In the genomic region with DNA sequence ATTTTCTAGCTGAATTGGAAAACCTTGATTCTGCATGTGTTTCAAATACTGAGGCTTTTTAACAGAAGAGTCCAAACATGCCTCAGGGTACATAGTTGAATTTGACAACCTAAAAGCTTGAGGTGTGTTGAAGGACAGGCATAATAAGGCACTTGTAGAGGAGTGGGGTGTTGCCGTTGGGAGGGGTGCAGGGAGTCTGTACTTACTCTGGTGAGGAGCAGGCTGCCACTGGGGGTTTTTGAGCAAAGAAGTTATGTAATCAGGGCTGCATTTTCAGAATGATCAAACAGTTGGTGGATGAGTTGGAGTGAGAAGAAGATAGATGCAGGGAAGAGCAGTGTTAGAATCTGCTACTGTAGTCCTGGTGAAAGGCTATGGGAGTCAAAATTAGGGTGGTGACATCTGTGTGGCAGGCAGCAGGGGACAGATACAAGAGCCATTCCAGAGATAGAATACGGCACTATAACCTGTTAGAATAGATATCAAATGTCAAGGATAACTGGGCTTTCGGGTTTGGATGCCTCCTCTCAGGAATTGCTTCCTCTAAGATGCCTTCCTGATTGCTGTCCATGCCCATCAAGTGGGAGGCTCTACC, we compare ENCODE assay signal across 24 cellular contexts.
DNase-seq lines count a peak whose midpoint lies in the region; ATAC-seq and TF ChIP-seq lines count a peak whose summit lies in the region.
"Had no signal": no experiment of that assay in that cellular context is flagged by ENCODE, and none has a peak within 500 bp of the region (broad histone marks: within the 10 kb centered on the region; RNA-seq: fewer than 3 reads in every experiment).

No MANE protein-coding gene starts in this region.

- peaks cover 6% of the 10 kb centered on the region for H3K4me1 Mint-ChIP-seq in activated T-cell treated with anti-CD3 and anti-CD28 coated beads, Interleukin-2, amount 50 U/mL, for 72 hours (ENCODE audit: low read depth)
- peaks cover 26% of the 10 kb centered on the region for H3K4me1 Mint-ChIP-seq in brain
- peaks cover 35% of the 10 kb centered on the region for H3K4me1 Mint-ChIP-seq in stimulated activated effector memory CD8-positive, alpha-beta T cell treated with anti-CD3 and anti-CD28 coated beads, Interleukin-12 subunit alpha, Interleukin-12 subunit beta, amount 100 ng/mL, for 72 hours

- H3K27ac ChIP-seq in lower lobe of right lung = no peak overlapping the region
- H3K27ac ChIP-seq: transverse colon had no signal

- TF ChIP-seq CTCF in brain (conservative IDR thresholded peaks at IDR 0.05) = no peak
- TF ChIP-seq CTCF in lower lobe of right lung (IDR thresholded peaks at IDR 0.05) = no peak

- intact Hi-C loops in lower lobe of right lung (cut with DNase I) = no loop called here

- peaks cover 23% of the 10 kb centered on the region for H3K36me3 ChIP-seq in lower lobe of right lung

- no peak overlapping the region for H3K4me3 Mint-ChIP-seq in activated T-cell treated with anti-CD3 and anti-CD28 coated beads, Interleukin-2, amount 50 U/mL, for 72 hours
- H3K4me3 Mint-ChIP-seq in brain = no peak overlapping the region
- H3K4me3 Mint-ChIP-seq in stimulated activated effector memory CD8-positive, alpha-beta T cell treated with anti-CD3 and anti-CD28 coated beads, Interleukin-12 subunit alpha, Interleukin-12 subunit beta, amount 100 ng/mL, for 72 hours = no peak overlapping the region
- H3K4me3 Mint-ChIP-seq: activated naive CD8-positive, alpha-beta T cell treated with anti-CD3 and anti-CD28 coated beads, Interleukin-2, amount 50 U/mL, for 24 hours; IgD-negative memory B cell; neural crest cell; T-helper 1 cell treated with Interleukin-12 subunit alpha and Interleukin-12 subunit beta and Interleukin-4 antibody, amounts not matched to agents 30 μg/mL and 1 μg/mL, for 36 hours had no signal

- no peaks in the 10 kb centered on the region for H3K27me3 Mint-ChIP-seq in activated T-cell treated with anti-CD3 and anti-CD28 coated beads, Interleukin-2, amount 50 U/mL, for 72 hours (ENCODE audit: low read depth)
- peaks cover 3% of the 10 kb centered on the region for H3K27me3 Mint-ChIP-seq in brain
- H3K27me3 Mint-ChIP-seq: activated naive CD8-positive, alpha-beta T cell treated with anti-CD3 and anti-CD28 coated beads, Interleukin-2, amount 50 U/mL, for 24 hours; IgD-negative memory B cell had no signal

- ATAC-seq in activated T-cell treated with anti-CD3 and anti-CD28 coated beads, Interleukin-2, amount 50 U/mL, for 72 hours (replicated peaks in 1 of 2) = no peak
- peak; percentile 54 to 61 for ATAC-seq in lower lobe of right lung
- ATAC-seq in stimulated activated effector memory CD8-positive, alpha-beta T cell treated with anti-CD3 and anti-CD28 coated beads, Interleukin-12 subunit alpha, Interleukin-12 subunit beta, amount 100 ng/mL, for 72 hours = no peak
- ATAC-seq in HG03342 (IDR thresholded peaks at IDR 0.05; ENCODE audit: unreplicated experiment) = no peak
- no peak for ATAC-seq in HG02798 (IDR thresholded peaks at IDR 0.05; ENCODE audit: poor library complexity, unreplicated experiment)
- no peak for ATAC-seq in HG03469 (IDR thresholded peaks at IDR 0.05; ENCODE audit: unreplicated experiment)
- ATAC-seq: A549; activated naive CD8-positive, alpha-beta T cell treated with anti-CD3 and anti-CD28 coated beads, Interleukin-2, amount 50 U/mL, for 24 hours had no signal

- peak overlapping the region; percentile 23 for H3K27ac Mint-ChIP-seq in activated T-cell treated with anti-CD3 and anti-CD28 coated beads, Interleukin-2, amount 50 U/mL, for 72 hours
- peak overlapping the region in 4 of 5 experiments; percentile 12 to 31 (median 26) for H3K27ac Mint-ChIP-seq in brain
- H3K27ac Mint-ChIP-seq in stimulated activated effector memory CD8-positive, alpha-beta T cell treated with anti-CD3 and anti-CD28 coated beads, Interleukin-12 subunit alpha, Interleukin-12 subunit beta, amount 100 ng/mL, for 72 hours = peak overlapping the region; percentile 18
- H3K27ac Mint-ChIP-seq: activated naive CD8-positive, alpha-beta T cell treated with anti-CD3 and anti-CD28 coated beads, Interleukin-2, amount 50 U/mL, for 24 hours; IgD-negative memory B cell; T-helper 1 cell treated with Interleukin-12 subunit alpha and Interleukin-12 subunit beta and Interleukin-4 antibody, amounts not matched to agents 30 μg/mL and 1 μg/mL, for 36 hours had no signal

- no peak for DNase-seq in activated T-cell treated with anti-CD3 and anti-CD28 coated beads, Interleukin-2, amount 50 U/mL, for 72 hours
- no peak for DNase-seq in activated T-cell treated with anti-CD3 and anti-CD28 coated beads, Interleukin-2, amount 50 U/mL, for 1 hour
- no peak for DNase-seq in lower lobe of right lung
- no peak for DNase-seq in stimulated activated effector memory CD8-positive, alpha-beta T cell treated with anti-CD3 and anti-CD28 coated beads, Interleukin-12 subunit alpha, Interleukin-12 subunit beta, amount 100 ng/mL, for 72 hours (ENCODE audit: low spot score in 2 of 2)
- DNase-seq: activated CD4-positive, CD25-positive, alpha-beta regulatory T cell; activated naive CD8-positive, alpha-beta T cell treated with anti-CD3 and anti-CD28 coated beads, Interleukin-2, amount 50 U/mL, for 24 hours; caudate nucleus; DMS79; GOT3; islet precursor cell; mesendoderm; MM.1S; NCI-H1930; NCI-H510A treated with DMSO at 0.1 percent for 48 hours; stimulated activated naive CD4-positive, alpha-beta T cell; transverse colon had no signal

- H3K36me3 Mint-ChIP-seq in activated T-cell treated with anti-CD3 and anti-CD28 coated beads, Interleukin-2, amount 50 U/mL, for 72 hours (ENCODE audit: insufficient read depth in 2 of 2) = no peaks in the 10 kb centered on the region
- H3K36me3 Mint-ChIP-seq in brain = peaks cover 43% of the 10 kb centered on the region
- H3K36me3 Mint-ChIP-seq in stimulated activated effector memory CD8-positive, alpha-beta T cell treated with anti-CD3 and anti-CD28 coated beads, Interleukin-12 subunit alpha, Interleukin-12 subunit beta, amount 100 ng/mL, for 72 hours = peaks cover 25% of the 10 kb centered on the region

- H3K9me3 Mint-ChIP-seq in activated T-cell treated with anti-CD3 and anti-CD28 coated beads, Interleukin-2, amount 50 U/mL, for 72 hours = no peaks in the 10 kb centered on the region
- peaks cover 0 to 4% (median 0%) of the 10 kb centered on the region in 5 experiments for H3K9me3 Mint-ChIP-seq in brain
- H3K9me3 Mint-ChIP-seq in stimulated activated effector memory CD8-positive, alpha-beta T cell treated with anti-CD3 and anti-CD28 coated beads, Interleukin-12 subunit alpha, Interleukin-12 subunit beta, amount 100 ng/mL, for 72 hours = no peaks in the 10 kb centered on the region
- H3K9me3 Mint-ChIP-seq: activated naive CD8-positive, alpha-beta T cell treated with anti-CD3 and anti-CD28 coated beads, Interleukin-2, amount 50 U/mL, for 24 hours; IgD-negative memory B cell; neural crest cell; T-helper 1 cell treated with Interleukin-12 subunit alpha and Interleukin-12 subunit beta and Interleukin-4 antibody, amounts not matched to agents 30 μg/mL and 1 μg/mL, for 36 hours had no signal

- H3K4me3 ChIP-seq in lower lobe of right lung = no peak overlapping the region
- H3K4me3 ChIP-seq: A549, transverse colon had no signal

- no peaks in the 10 kb centered on the region for H3K27me3 ChIP-seq in lower lobe of right lung (ENCODE audit: low read depth)
- H3K27me3 ChIP-seq: transverse colon had no signal

- H3K9me3 ChIP-seq in lower lobe of right lung = no peaks in the 10 kb centered on the region
- H3K9me3 ChIP-seq: A549, transverse colon had no signal

- peaks cover 48% of the 10 kb centered on the region for H3K4me1 ChIP-seq in lower lobe of right lung

Comparison
In these comparisons a context has a peak if more than half of its experiments do, and no peak if none do; other contexts are left out.
1. ATAC-seq: peak in lower lobe of right lung (2 of 2); none in activated T-cell treated with anti-CD3 and anti-CD28 coated beads, Interleukin-2, amount 50 U/mL, for 72 hours (0 of 2), stimulated activated effector memory CD8-positive, alpha-beta T cell treated with anti-CD3 and anti-CD28 coated beads, Interleukin-12 subunit alpha, Interleukin-12 subunit beta, amount 100 ng/mL, for 72 hours (single experiment), HG03342 (single experiment), HG02798 (single experiment) and HG03469 (single experiment).
2. Peak in every context shown above with its lines, with median percentiles within 50 percentile points of each other: H3K27ac Mint-ChIP-seq.